11 cellular contexts compared by ENCODE assay signal in genomic region chr16:67394271-67395104, GRCh38. TPM values are rescaled to one million over a fixed set of nuclear protein-coding genes. Genes with fewer than 3 reads are reported as not detected.
DNase-seq lines count a peak whose midpoint lies in the region; ATAC-seq and TF ChIP-seq lines count a peak whose summit lies in the region.
"Had no signal": no experiment of that assay in that cellular context is flagged by ENCODE, and none has a peak within 500 bp of the region (broad histone marks: within the 10 kb centered on the region; RNA-seq: fewer than 3 reads in every experiment).

No MANE protein-coding gene starts in this region.

- no peak overlapping the region for H2AK5ac ChIP-seq in mesendoderm (ENCODE audit: low read length)

- H2BK5ac ChIP-seq in mesendoderm (ENCODE audit: low read length), result no peak overlapping the region

- no peaks in the 10 kb centered on the region for H3K79me1 ChIP-seq in mesendoderm (ENCODE audit: low read length)

- H3K27me3 ChIP-seq in mesendoderm (ENCODE audit: insufficient read depth, low read length, poor library complexity), result peaks cover 20% of the 10 kb centered on the region

- H2BK120ac ChIP-seq in mesendoderm (ENCODE audit: low read depth, low read length), result no peak overlapping the region

- H3K9ac ChIP-seq in mesendoderm (ENCODE audit: low read length), result peak overlapping the region; percentile 26

- peaks cover 4% of the 10 kb centered on the region for H3K4me1 Mint-ChIP-seq in activated CD8-positive, alpha-beta T cell treated with anti-CD3 and anti-CD28 coated beads for 36 hours (ENCODE audit: low read depth)
- H3K4me1 Mint-ChIP-seq in activated CD8-positive, alpha-beta T cell treated with anti-CD3 and anti-CD28 coated beads, Interleukin-2, amount 10 ng/mL, durations not matched to agents 7 days and 5 days (ENCODE audit: low read depth), result peaks cover 9% of the 10 kb centered on the region
- H3K4me1 Mint-ChIP-seq in chondrocyte (ENCODE audit: low read depth) (peaks cover 19% of the 10 kb centered on the region), type B pancreatic cell (ENCODE audit: unreplicated experiment) (peaks cover 12% of the 10 kb centered on the region)

- H3K4me3 Mint-ChIP-seq in activated CD8-positive, alpha-beta T cell treated with anti-CD3 and anti-CD28 coated beads for 36 hours, result peak overlapping the region; percentile 21
- H3K4me3 Mint-ChIP-seq in activated CD8-positive, alpha-beta T cell treated with anti-CD3 and anti-CD28 coated beads, Interleukin-2, amount 10 ng/mL, durations not matched to agents 7 days and 5 days, result no peak overlapping the region
- H3K4me3 Mint-ChIP-seq in chondrocyte (ENCODE audit: unreplicated experiment) (peak overlapping the region; percentile 42), type B pancreatic cell (peak overlapping the region; percentile 82)

- no peak overlapping the region for H3K18ac ChIP-seq in mesendoderm (ENCODE audit: low read length)

- no peak overlapping the region for H4K8ac ChIP-seq in mesendoderm (ENCODE audit: low read depth, low read length)

- no peak overlapping the region for H3K23ac ChIP-seq in mesendoderm (ENCODE audit: low read length)

- H3K4ac ChIP-seq in mesendoderm (ENCODE audit: low read depth, low read length), result no peak overlapping the region

- ATAC-seq in activated CD8-positive, alpha-beta T cell treated with anti-CD3 and anti-CD28 coated beads for 36 hours, result no peak
- no peak for ATAC-seq in activated CD8-positive, alpha-beta T cell treated with anti-CD3 and anti-CD28 coated beads, Interleukin-2, amount 10 ng/mL, durations not matched to agents 7 days and 5 days

- H3K4me2 ChIP-seq in mesendoderm (ENCODE audit: low read length), result no peak overlapping the region

- H3K4me3 ChIP-seq in mesendoderm (ENCODE audit: low read length), result no peak overlapping the region

- intact Hi-C loops in activated CD8-positive, alpha-beta T cell treated with anti-CD3 and anti-CD28 coated beads for 36 hours (cut with micrococcal nuclease), result no loop called here

- no peak overlapping the region for H2BK15ac ChIP-seq in mesendoderm (replicated peaks; ENCODE audit: low read depth)

- POLR2A ChIA-PET in activated CD8-positive, alpha-beta T cell treated with anti-CD3 and anti-CD28 coated beads for 36 hours (lab: Charles Lee), result interaction anchor here (0.6 kb wide), 1 partner anchor 18 kb away, joined by 3 read pairs; no protein-coding TSS in a partner anchor
- POLR2A ChIA-PET in activated CD8-positive, alpha-beta T cell treated with anti-CD3 and anti-CD28 coated beads, Interleukin-2, amount 10 ng/mL, durations not matched to agents 7 days and 5 days (lab: Charles Lee), result no interaction called here

- H3K79me2 ChIP-seq in mesendoderm (ENCODE audit: control insufficient read depth, insufficient read depth, low read length), result no peaks in the 10 kb centered on the region

- H3K36me3 ChIP-seq in mesendoderm (ENCODE audit: control insufficient read depth, insufficient read depth, low read length), result no peaks in the 10 kb centered on the region

- peaks cover 1% of the 10 kb centered on the region for H3K4me1 ChIP-seq in mesendoderm (ENCODE audit: control insufficient read depth, low read depth, low read length)

- no peaks in the 10 kb centered on the region for H3K9me3 Mint-ChIP-seq in activated CD8-positive, alpha-beta T cell treated with anti-CD3 and anti-CD28 coated beads for 36 hours
- no peaks in the 10 kb centered on the region for H3K9me3 Mint-ChIP-seq in activated CD8-positive, alpha-beta T cell treated with anti-CD3 and anti-CD28 coated beads, Interleukin-2, amount 10 ng/mL, durations not matched to agents 7 days and 5 days (ENCODE audit: insufficient read depth)
- H3K9me3 Mint-ChIP-seq in chondrocyte (ENCODE audit: low read depth) (no peaks in the 10 kb centered on the region), type B pancreatic cell (no peaks in the 10 kb centered on the region)

- peaks cover 28% of the 10 kb centered on the region for H3K27me3 Mint-ChIP-seq in activated CD8-positive, alpha-beta T cell treated with anti-CD3 and anti-CD28 coated beads for 36 hours
- H3K27me3 Mint-ChIP-seq in activated CD8-positive, alpha-beta T cell treated with anti-CD3 and anti-CD28 coated beads, Interleukin-2, amount 10 ng/mL, durations not matched to agents 7 days and 5 days (ENCODE audit: low read depth), result peaks cover 35% of the 10 kb centered on the region
- H3K27me3 Mint-ChIP-seq in chondrocyte (ENCODE audit: low read depth), result peaks cover 2% of the 10 kb centered on the region
- H3K27me3 Mint-ChIP-seq in type B pancreatic cell, result peaks cover 18% of the 10 kb centered on the region

- H3K27ac ChIP-seq in mesendoderm (ENCODE audit: low read depth, low read length), result no peak overlapping the region

- H4K5ac ChIP-seq in mesendoderm (ENCODE audit: low read length), result no peak overlapping the region

- H3K56ac ChIP-seq in mesendoderm (ENCODE audit: low read length), result peak overlapping the region; percentile 64

- CTCF ChIA-PET in activated CD8-positive, alpha-beta T cell treated with anti-CD3 and anti-CD28 coated beads for 36 hours (lab: Charles Lee), result interaction anchor here (0.7 to 2.1 kb wide), 11 partner anchors 9 to 116 kb away, joined by 3 to 10 read pairs (median 4); no protein-coding TSS in a partner anchor
- CTCF ChIA-PET in activated CD8-positive, alpha-beta T cell treated with anti-CD3 and anti-CD28 coated beads, Interleukin-2, amount 10 ng/mL, durations not matched to agents 7 days and 5 days (lab: Charles Lee), result interaction anchor here (1.1 to 1.3 kb wide), 2 partner anchors 41 to 55 kb away, joined by 3 to 4 read pairs; no protein-coding TSS in a partner anchor

- no CpG with 5 or more reads among the region's 84 CpGs for WGBS in mesendoderm (ENCODE audit: extremely low coverage, insufficient coverage, low lambda C conversion rate)

- no peak for TF ChIP-seq CTCF in activated CD8-positive, alpha-beta T cell treated with anti-CD3 and anti-CD28 coated beads for 36 hours (IDR thresholded peaks at IDR 0.05)
- no peak for TF ChIP-seq CTCF in chondrocyte (IDR thresholded peaks at IDR 0.05)
- no peak for TF ChIP-seq CTCF in type B pancreatic cell (conservative IDR thresholded peaks at IDR 0.05)

- peak; percentile 24 for DNase-seq in activated CD8-positive, alpha-beta T cell treated with anti-CD3 and anti-CD28 coated beads for 36 hours
- no peak for DNase-seq in activated CD8-positive, alpha-beta T cell treated with anti-CD3 and anti-CD28 coated beads, Interleukin-2, amount 10 ng/mL, durations not matched to agents 7 days and 5 days
- DNase-seq in chondrocyte (ENCODE audit: low spot score) (no peak), mesendoderm (peak; percentile 51), type B pancreatic cell (ENCODE audit: extremely low spot score, unreplicated experiment) (no peak), HCEC 1CT (no peak), superior temporal gyrus (ENCODE audit: extremely low spot score) (no peak), T1000 (lab: John Stamatoyannopoulos, UW) (no peak)
- DNase-seq: AML-193, cortex of kidney had no signal

- no peak overlapping the region for H3K27ac Mint-ChIP-seq in activated CD8-positive, alpha-beta T cell treated with anti-CD3 and anti-CD28 coated beads for 36 hours
- no peak overlapping the region for H3K27ac Mint-ChIP-seq in activated CD8-positive, alpha-beta T cell treated with anti-CD3 and anti-CD28 coated beads, Interleukin-2, amount 10 ng/mL, durations not matched to agents 7 days and 5 days
- H3K27ac Mint-ChIP-seq in chondrocyte (ENCODE audit: unreplicated experiment) (no peak overlapping the region), type B pancreatic cell (peak overlapping the region; percentile 34)

- H3K36me3 Mint-ChIP-seq in activated CD8-positive, alpha-beta T cell treated with anti-CD3 and anti-CD28 coated beads for 36 hours (ENCODE audit: low read depth), result no peaks in the 10 kb centered on the region
- no peaks in the 10 kb centered on the region for H3K36me3 Mint-ChIP-seq in activated CD8-positive, alpha-beta T cell treated with anti-CD3 and anti-CD28 coated beads, Interleukin-2, amount 10 ng/mL, durations not matched to agents 7 days and 5 days (ENCODE audit: low read depth)
- H3K36me3 Mint-ChIP-seq in chondrocyte (ENCODE audit: low read depth) (peaks cover 1% of the 10 kb centered on the region), type B pancreatic cell (no peaks in the 10 kb centered on the region)

RNA-seq across cellular contexts. Expression of gene TPPP3, which starts 1.2 kb away (rescaled TPM):
- not detected for total RNA-seq in activated CD8-positive, alpha-beta T cell treated with anti-CD3 and anti-CD28 coated beads for 36 hours
- total RNA-seq in activated CD8-positive, alpha-beta T cell treated with anti-CD3 and anti-CD28 coated beads, Interleukin-2, amount 10 ng/mL, durations not matched to agents 7 days and 5 days, result not detected
- 2.7 to 3.6 TPM (median 3.3 TPM) in 3 replicates for total RNA-seq in chondrocyte
- polyA plus RNA-seq in mesendoderm (2013, experiment 1 of 2), result not detected
- polyA plus RNA-seq in mesendoderm (2013, experiment 2 of 2), result not detected
- 39.3 and 44.5 TPM in 2 replicates for total RNA-seq in type B pancreatic cell (ENCODE audit: low replicate concordance)
- total RNA-seq: T-helper 2 cell treated with Interferon-gamma antibody and Interleukin-4, amounts not matched to agents 100 ng/mL and 5 ng/mL, for 36 hours had no signal

RNA-seq across cellular contexts. Expression of gene ZDHHC1, which starts 21.8 kb away (rescaled TPM):
- under 1 TPM; 0.54 to 0.60 TPM for total RNA-seq in activated CD8-positive, alpha-beta T cell treated with anti-CD3 and anti-CD28 coated beads for 36 hours
- total RNA-seq in activated CD8-positive, alpha-beta T cell treated with anti-CD3 and anti-CD28 coated beads, Interleukin-2, amount 10 ng/mL, durations not matched to agents 7 days and 5 days, result under 1 TPM in 1 of 2 experiments, not detected in 1; 0.26 TPM
- total RNA-seq in chondrocyte (11.8 to 15.0 TPM (median 12.2 TPM) in 3 replicates), type B pancreatic cell (ENCODE audit: low replicate concordance) (10.1 and 11.3 TPM in 2 replicates)
- polyA plus RNA-seq in mesendoderm (2013, experiment 1 of 2), result 0.72 TPM
- polyA plus RNA-seq in mesendoderm (2013, experiment 2 of 2), result 0.94 TPM

RNA-seq across cellular contexts. Expression of gene HSD11B2, which starts 36.4 kb away (rescaled TPM):
- total RNA-seq in activated CD8-positive, alpha-beta T cell treated with anti-CD3 and anti-CD28 coated beads for 36 hours, result 1 to 10 TPM; 1.6 to 2.3 TPM
- not detected for total RNA-seq in activated CD8-positive, alpha-beta T cell treated with anti-CD3 and anti-CD28 coated beads, Interleukin-2, amount 10 ng/mL, durations not matched to agents 7 days and 5 days
- 0.20 to 0.77 TPM in 2 of 3 replicates, not detected in the other for total RNA-seq in chondrocyte
- polyA plus RNA-seq in mesendoderm (2013, experiment 1 of 2), result 12.9 TPM
- 13.3 TPM for polyA plus RNA-seq in mesendoderm (2013, experiment 2 of 2)
- 5.4 and 8.5 TPM in 2 replicates for total RNA-seq in type B pancreatic cell (ENCODE audit: low replicate concordance)

Comparison
In these comparisons a context has a peak if more than half of its experiments do, and no peak if none do; other contexts are left out.
1. DNase-seq: peak in activated CD8-positive, alpha-beta T cell treated with anti-CD3 and anti-CD28 coated beads for 36 hours (single experiment) and mesendoderm (single experiment); none in activated CD8-positive, alpha-beta T cell treated with anti-CD3 and anti-CD28 coated beads, Interleukin-2, amount 10 ng/mL, durations not matched to agents 7 days and 5 days (single experiment), chondrocyte (single experiment), type B pancreatic cell (single experiment), HCEC 1CT (single experiment), superior temporal gyrus (single experiment) and T1000 (single experiment).